In the genomic region with DNA sequence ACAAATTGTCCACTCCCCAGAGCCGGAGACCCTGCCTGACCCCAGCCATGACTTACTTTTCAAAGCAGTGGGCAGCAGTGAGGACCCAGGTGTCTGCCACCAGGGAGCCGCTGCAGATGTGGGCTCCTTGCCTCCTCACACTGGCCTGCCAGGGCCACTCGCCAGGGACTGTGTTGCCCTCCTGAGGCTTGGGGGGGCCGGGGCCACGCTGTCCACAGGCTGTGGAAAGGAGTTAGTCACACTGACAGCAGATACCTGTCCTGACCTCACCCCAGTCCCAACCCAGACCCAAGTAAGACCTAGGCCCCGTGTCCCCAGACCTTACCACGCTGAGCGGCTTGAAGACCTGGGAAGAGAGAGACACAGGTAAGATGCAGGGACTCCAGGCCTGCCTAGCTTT, we compare ENCODE assay signal across 25 cellular contexts.
"Had no signal": no experiment of that assay in that cellular context is flagged by ENCODE, and none has a peak within 500 bp of the region (broad histone marks: within the 10 kb centered on the region; RNA-seq: fewer than 3 reads in every experiment).

No MANE protein-coding gene starts in this region.

- ATAC-seq: activated CD8-positive, alpha-beta T cell treated with anti-CD3 and anti-CD28 coated beads for 36 hours; activated T-cell treated with anti-CD3 and anti-CD28 coated beads, Interleukin-2, amount 50 U/mL, for 72 hours; T-cell had no signal

- H3K27ac ChIP-seq: adrenal gland, Peyer's patch had no signal

- H3K9me3 ChIP-seq: adrenal gland, Peyer's patch had no signal

- H3K4me3 ChIP-seq: adrenal gland, Peyer's patch had no signal

- DNase-seq: activated CD4-positive, alpha-beta T cell treated with anti-CD3 and anti-CD28 coated beads, Interleukin-2, amount 10 ng/mL, durations not matched to agents 7 days and 5 days; activated CD4-positive, CD25-positive, alpha-beta regulatory T cell; activated CD8-positive, alpha-beta memory T cell treated with anti-CD3 and anti-CD28 coated beads, Interleukin-2, amount 50 U/mL, for 4 hours; activated CD8-positive, alpha-beta T cell treated with anti-CD3 and anti-CD28 coated beads for 36 hours; activated gamma-delta T cell treated with Interleukin-2 at 50 U/mL for 16 hours; activated naive CD4-positive, alpha-beta T cell treated with anti-CD3 and anti-CD28 coated beads, Interleukin-2, amount 50 U/mL, for 16 hours; activated naive CD8-positive, alpha-beta T cell treated with anti-CD3 and anti-CD28 coated beads, Interleukin-2, amount 10 ng/mL, durations not matched to agents 7 days and 5 days; activated T-cell treated with anti-CD3 and anti-CD28 coated beads, Interleukin-2, amount 50 U/mL, for 72 hours; adrenal gland; anterior cingulate cortex; cerebellar nuclear complex; Kasumi-1; NCI-H1105 treated with DMSO at 0.1 percent for 48 hours; NCI-H1436 treated with DMSO at 0.1 percent for 48 hours; NCI-H187; NCI-H2081; NCI-H510A treated with DMSO at 0.1 percent for 48 hours; NCI-H69; NK-92 treated with Interleukin-12 subunit alpha and Interleukin-12 subunit beta, amount 100 ng/mL, for 24 hours; Peyer's patch; SIG-M5; T-cell; T-helper 2 cell; T1000 had no signal

- H3K4me1 ChIP-seq: adrenal gland had no signal

- FAIRE-seq: TTC549 had no signal

- H3K27me3 ChIP-seq: adrenal gland, Peyer's patch had no signal
